Comparison of ENCODE assay signal across 1 cellular context in genomic region chr13:53201454-53202225, GRCh38.
TF ChIP-seq lines count a peak whose summit lies in the region.

No MANE protein-coding gene starts in this region.

TF ChIP-seq in H1, 55 proteins besides CTCF, POLR2A, EP300 and RAD21 (continued from another document):
- TF ChIP-seq CBX5 (IDR thresholded peaks at IDR 0.05; ENCODE audit: low read depth, low read length) = no peak
- TF ChIP-seq EGR1 (IDR thresholded peaks at IDR 0.05; ENCODE audit: borderline replicate concordance, low read depth, low read length) = no peak
- TF ChIP-seq ATF2 (IDR thresholded peaks at IDR 0.05; ENCODE audit: low read length) = no peak
- no peak for TF ChIP-seq CHD7 (IDR thresholded peaks at IDR 0.05; ENCODE audit: insufficient replicate concordance, low read length)
- no peak for TF ChIP-seq HDAC6 (IDR thresholded peaks at IDR 0.05; ENCODE audit: low read depth, low read length)
- TF ChIP-seq SUZ12 (IDR thresholded peaks at IDR 0.05; ENCODE audit: low read length) = peak; percentile 33; the same call in 1 of the 2 replicates
- TF ChIP-seq SIN3A (conservative IDR thresholded peaks at IDR 0.05 in 1 of 2, IDR thresholded peaks at IDR 0.05 in 1 of 2; ENCODE audit: low read depth in 1 of 2, low read length in 2 of 2) = 0 out of 4 replicates have a peak, but pooled peaks of 1 of the 2 experiments have one; percentile 10
- TF ChIP-seq TBP (IDR thresholded peaks at IDR 0.05; ENCODE audit: low read depth, low read length) = no peak
- no peak for TF ChIP-seq SIX5 (IDR thresholded peaks at IDR 0.05; ENCODE audit: low read depth, low read length)
- TF ChIP-seq TCF12 (IDR thresholded peaks at IDR 0.05; ENCODE audit: low read depth, low read length) = no peak
- TF ChIP-seq NANOG (IDR thresholded peaks at IDR 0.05; ENCODE audit: insufficient read depth, low read depth, low read length, poor library complexity, severe bottlenecking) = no peak
- peak; percentile 89 for TF ChIP-seq MAX (IDR thresholded peaks at IDR 0.05)
- TF ChIP-seq BRCA1 (IDR thresholded peaks at IDR 0.05; ENCODE audit: low read depth, low read length) = no peak
- no peak for TF ChIP-seq JUN (IDR thresholded peaks at IDR 0.05; ENCODE audit: low read depth, low read length)
- TF ChIP-seq JUND (IDR thresholded peaks at IDR 0.05; ENCODE audit: low read length) = no peak
- 0 out of 2 replicates have a peak, but pooled peaks have one; percentile 1 for TF ChIP-seq TAF1 (IDR thresholded peaks at IDR 0.05; ENCODE audit: low read depth, low read length)
- TF ChIP-seq TAF7 (optimal IDR thresholded peaks at IDR 0.05; ENCODE audit: borderline replicate concordance, low read depth, low read length) = no peak
- TF ChIP-seq SP1 (IDR thresholded peaks at IDR 0.05; ENCODE audit: low read depth, low read length) = no peak
- peak; percentile 87 for TF ChIP-seq KDM4A (IDR thresholded peaks at IDR 0.05; ENCODE audit: low read depth, low read length, severe bottlenecking)
- TF ChIP-seq EZH2 (IDR thresholded peaks at IDR 0.05; ENCODE audit: low read depth, low read length, severe bottlenecking) = no peak
- no peak for TF ChIP-seq SIRT6 (IDR thresholded peaks at IDR 0.05; ENCODE audit: low read length)
- no peak for TF ChIP-seq KDM5A (IDR thresholded peaks at IDR 0.05; ENCODE audit: low read length)
- TF ChIP-seq GABPA (IDR thresholded peaks at IDR 0.05; ENCODE audit: borderline replicate concordance, insufficient read depth, low read length) = no peak
- TF ChIP-seq SP2 (IDR thresholded peaks at IDR 0.05; ENCODE audit: low read length) = no peak
- TF ChIP-seq MAFK (IDR thresholded peaks at IDR 0.05; ENCODE audit: low read depth, low read length) = no peak
- no peak for TF ChIP-seq CBX8 (IDR thresholded peaks at IDR 0.05; ENCODE audit: borderline replicate concordance, low read depth, low read length)
- no peak for TF ChIP-seq ATF3 (IDR thresholded peaks at IDR 0.05; ENCODE audit: insufficient read depth, low read depth, low read length)
- TF ChIP-seq CEBPB (IDR thresholded peaks at IDR 0.05; ENCODE audit: low read depth, low read length) = no peak
- TF ChIP-seq POLR2AphosphoS5 (IDR thresholded peaks at IDR 0.05; ENCODE audit: low read depth, low read length) = no peak
- no peak for TF ChIP-seq ASH2L (IDR thresholded peaks at IDR 0.05; ENCODE audit: low read length)
- TF ChIP-seq RBBP5 (IDR thresholded peaks at IDR 0.05; ENCODE audit: borderline replicate concordance, low read depth, low read length) = 0 out of 2 replicates have a peak, but pooled peaks have one; percentile 38
- TF ChIP-seq KDM1A (IDR thresholded peaks at IDR 0.05; ENCODE audit: borderline replicate concordance, low read length) = no peak
- peak; percentile 85 for TF ChIP-seq E2F6 (IDR thresholded peaks at IDR 0.05)
- TF ChIP-seq SAP30 (IDR thresholded peaks at IDR 0.05; ENCODE audit: insufficient read depth, insufficient replicate concordance, low read length) = no peak
- TF ChIP-seq FOSL1 (IDR thresholded peaks at IDR 0.05; ENCODE audit: insufficient read depth, low read depth, low read length) = no peak
- TF ChIP-seq RXRA (IDR thresholded peaks at IDR 0.05; ENCODE audit: insufficient read depth, low read depth, low read length) = no peak
